ENCODE assay signal across 14 cellular contexts in the genomic region with DNA sequence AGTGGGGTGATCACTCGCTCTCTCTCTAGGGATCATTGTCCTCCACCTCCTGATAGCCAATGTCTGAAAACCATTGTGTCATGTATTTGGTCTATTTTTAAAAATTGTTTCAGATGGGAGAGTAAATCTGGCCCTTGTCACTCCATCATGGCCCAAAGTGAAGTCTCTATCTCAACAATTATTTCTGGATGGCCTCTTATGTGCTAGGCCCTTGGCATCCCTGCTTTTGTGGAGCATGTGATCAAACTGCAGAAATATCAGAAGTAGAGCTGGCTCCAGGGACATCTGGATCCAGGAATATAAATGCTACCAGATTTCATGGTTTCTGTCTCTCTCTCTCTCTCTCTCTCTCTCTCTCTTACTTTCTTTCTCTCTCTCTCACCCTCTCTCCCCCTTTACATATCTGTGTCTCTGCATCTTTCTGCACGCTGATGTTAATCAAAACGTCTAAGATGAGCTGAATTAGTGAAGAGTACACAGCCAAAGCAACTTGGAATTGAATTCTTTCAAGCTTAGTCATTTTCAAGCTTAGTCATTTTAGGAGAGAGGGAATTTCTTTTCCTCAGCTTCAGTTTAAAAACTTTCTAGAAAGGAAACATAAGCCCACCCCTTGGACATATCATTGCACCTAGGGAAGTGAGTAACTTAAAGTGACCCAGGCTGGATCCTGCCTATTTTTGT. TPM values are rescaled to one million over a fixed set of nuclear protein-coding genes. Genes with fewer than 3 reads are reported as not detected.
DNase-seq lines count a peak whose midpoint lies in the region; ATAC-seq, FAIRE-seq and TF ChIP-seq lines count a peak whose summit lies in the region.
"Had no signal": no experiment of that assay in that cellular context is flagged by ENCODE, and none has a peak within 500 bp of the region (broad histone marks: within the 10 kb centered on the region; RNA-seq: fewer than 3 reads in every experiment).

No MANE protein-coding gene starts in this region.

- TF ChIP-seq CTCF in AG09319 (IDR thresholded peaks at IDR 0.05; ENCODE audit: low read depth, low read length) (no peak), endothelial cell of umbilical vein (IDR thresholded peaks at IDR 0.05; ENCODE audit: extremely low read depth in 1 of 2, insufficient read depth in 1 of 2, low read depth in 1 of 2, low read length in 2 of 2) (no peak), liver (IDR thresholded peaks at IDR 0.05; ENCODE audit: low read depth, low read length, missing input control) (no peak)

- no peaks in the 10 kb centered on the region for H3K79me2 ChIP-seq in endothelial cell of umbilical vein (ENCODE audit: control insufficient read depth, insufficient read depth, low read length)

- no peak overlapping the region for H2AFZ ChIP-seq in endothelial cell of umbilical vein (ENCODE audit: low read depth, low read length)

- H3K9me3 ChIP-seq in endothelial cell of umbilical vein (replicated peaks; ENCODE audit: control insufficient read depth, insufficient read depth, low read length) (no peaks in the 10 kb centered on the region), liver (ENCODE audit: control insufficient read depth in 4 of 4, low read length in 3 of 4) (no peaks in the 10 kb centered on the region)
- H3K9me3 ChIP-seq: ascending aorta; BLaER1 treated with 17β-estradiol and CSF1 and Interleukin-3, amounts not matched to agents 10 nM and 100 nM had no signal

- intact Hi-C loops in endothelial cell of umbilical vein (cut with micrococcal nuclease) = no loop called here

- peak; percentile 67 for DNase-seq in AG09319 (ENCODE audit: extremely low read depth, low read depth)
- DNase-seq in HTR-8/SVneo (ENCODE audit: insufficient read length, low spot score) = peak; percentile 31
- no peak for DNase-seq in endothelial cell of umbilical vein (ENCODE audit: low read depth, low spot score)
- DNase-seq in iPS-NIHi7 (ENCODE audit: extremely low spot score) = no peak
- no peak for DNase-seq in NOMO-1 treated with DMSO at 0.1 percent for 48 hours (lab: John Stamatoyannopoulos, UW; ENCODE audit: unreplicated experiment)
- DNase-seq: activated CD8-positive, alpha-beta memory T cell treated with anti-CD3 and anti-CD28 coated beads, Interleukin-2, amount 50 U/mL, for 4 hours; islet precursor cell; MG63; natural killer cell had no signal

- FAIRE-seq in HTR-8/SVneo (lab: Jason Lieb, UNC) = no peak
- no peak for FAIRE-seq in endothelial cell of umbilical vein (lab: Jason Lieb, UNC)

- TF ChIP-seq RAD21 in liver (IDR thresholded peaks at IDR 0.05) = no peak

- whole genome bisulfite sequencing in liver = 89% methylated on average over 3 of the region's 3 CpGs

- ATAC-seq in HG03354 (IDR thresholded peaks at IDR 0.05; ENCODE audit: poor library complexity, severe bottlenecking, unreplicated experiment) (no peak), HG02623 (IDR thresholded peaks at IDR 0.05; ENCODE audit: unreplicated experiment) (no peak)
- ATAC-seq: natural killer cell had no signal

- dilution Hi-C loops in endothelial cell of umbilical vein (cut with MboI; ENCODE audit: extremely low pct_ligation_motif_present, low sequenced_read_pairs) = no loop called here

- CTCF ChIA-PET in endothelial cell of umbilical vein (lab: Charles Lee) = interaction anchor here (0.7 to 2.2 kb wide), 4 partner anchors 11 to 228 kb away, joined by 3 to 11 read pairs (median 6); no protein-coding TSS in a partner anchor

- no peaks in the 10 kb centered on the region for H3K9me1 ChIP-seq in endothelial cell of umbilical vein (replicated peaks; ENCODE audit: control insufficient read depth, extremely low read depth, insufficient read depth, low read length)

- POLR2A ChIA-PET in endothelial cell of umbilical vein (lab: Charles Lee) = interaction anchor here (0.6 kb wide), 1 partner anchor 178 kb away, joined by 3 read pairs; no protein-coding TSS in a partner anchor

- no peak for TF ChIP-seq POLR2A in endothelial cell of umbilical vein (IDR thresholded peaks at IDR 0.05; ENCODE audit: low read depth, low read length)

- no peak overlapping the region for H3K4me2 ChIP-seq in endothelial cell of umbilical vein (ENCODE audit: insufficient read depth, low read length)
- H3K4me2 ChIP-seq: BLaER1 treated with 17β-estradiol and CSF1 and Interleukin-3, amounts not matched to agents 10 nM and 100 nM had no signal

- no TSS peak for BruUV-seq in endothelial cell of umbilical vein (replicated peaks; lab: Mats Ljungman, UMichigan)

- no peaks in the 10 kb centered on the region for H4K20me1 ChIP-seq in endothelial cell of umbilical vein (replicated peaks; ENCODE audit: control insufficient read depth, extremely low read depth, insufficient read depth, low read length)
- H4K20me1 ChIP-seq: BLaER1 treated with 17β-estradiol and CSF1 and Interleukin-3, amounts not matched to agents 10 nM and 100 nM had no signal

- H3K4me3 ChIP-seq in endothelial cell of umbilical vein (replicated peaks in 1 of 3; ENCODE audit: insufficient read depth in 1 of 3, low read depth in 1 of 3, low read length in 3 of 3) = no peak overlapping the region
- no peak overlapping the region for H3K4me3 ChIP-seq in liver (ENCODE audit: low read depth in 1 of 3, low read length in 3 of 3)
- H3K4me3 ChIP-seq: ascending aorta; BLaER1 treated with 17β-estradiol and CSF1 and Interleukin-3, amounts not matched to agents 10 nM and 100 nM; MG63 had no signal

- no peak overlapping the region for H3K9ac ChIP-seq in endothelial cell of umbilical vein (replicated peaks; ENCODE audit: extremely low read depth, insufficient read depth, low read length)
- no peak overlapping the region for H3K9ac ChIP-seq in liver (ENCODE audit: low read depth in 1 of 2, low read length in 2 of 2)
- H3K9ac ChIP-seq: BLaER1 treated with 17β-estradiol and CSF1 and Interleukin-3, amounts not matched to agents 10 nM and 100 nM had no signal

- H3K36me3 ChIP-seq in endothelial cell of umbilical vein (ENCODE audit: control insufficient read depth in 2 of 2, extremely low read depth in 1 of 2, insufficient read depth in 2 of 2, low read length in 2 of 2) (no peaks in the 10 kb centered on the region), liver (ENCODE audit: control insufficient read depth in 4 of 4, insufficient read depth in 3 of 4, low read depth in 1 of 4, low read length in 3 of 4) (no peaks in the 10 kb centered on the region)
- H3K36me3 ChIP-seq: ascending aorta; BLaER1 treated with 17β-estradiol and CSF1 and Interleukin-3, amounts not matched to agents 10 nM and 100 nM; MG63 had no signal

- H3K4me1 ChIP-seq in endothelial cell of umbilical vein (ENCODE audit: control insufficient read depth, extremely low read depth, insufficient read depth, low read length) (no peaks in the 10 kb centered on the region), liver (ENCODE audit: control insufficient read depth in 4 of 4, insufficient read depth in 4 of 4, low read length in 3 of 4) (peaks cover 2 to 16% (median 4%) of the 10 kb centered on the region in 4 donors)
- H3K4me1 ChIP-seq: BLaER1 treated with 17β-estradiol and CSF1 and Interleukin-3, amounts not matched to agents 10 nM and 100 nM had no signal

- H3K27me3 ChIP-seq in endothelial cell of umbilical vein (ENCODE audit: control insufficient read depth in 2 of 2, insufficient read depth in 2 of 2, low read length in 2 of 2) (peaks cover 0 to 6% of the 10 kb centered on the region in 2 experiments), liver (ENCODE audit: control insufficient read depth in 4 of 4, insufficient read depth in 4 of 4, low read length in 3 of 4) (no peaks in the 10 kb centered on the region)
- H3K27me3 ChIP-seq: ascending aorta; BLaER1 treated with 17β-estradiol and CSF1 and Interleukin-3, amounts not matched to agents 10 nM and 100 nM; MG63 had no signal

- H3K27ac ChIP-seq in endothelial cell of umbilical vein (ENCODE audit: insufficient read depth, low read depth, low read length) = no peak overlapping the region
- no peak overlapping the region for H3K27ac ChIP-seq in liver (ENCODE audit: low read depth in 1 of 2, low read length in 2 of 2)
- H3K27ac ChIP-seq: BLaER1 treated with 17β-estradiol and CSF1 and Interleukin-3, amounts not matched to agents 10 nM and 100 nM had no signal

TF ChIP-seq in endothelial cell of umbilical vein, 7 proteins besides CTCF, POLR2A, EP300 and RAD21:
- TF ChIP-seq POLR2AphosphoS5 (IDR thresholded peaks at IDR 0.05; ENCODE audit: insufficient read depth, low read depth, low read length) (no peak), GATA2 (IDR thresholded peaks at IDR 0.05; ENCODE audit: insufficient read depth, insufficient read length, low read depth, low read length) (no peak), MYC (IDR thresholded peaks at IDR 0.05; ENCODE audit: low read depth, low read length) (no peak), FOS (IDR thresholded peaks at IDR 0.05; ENCODE audit: borderline replicate concordance, insufficient read depth, low read length) (peak; percentile 26)
TF ChIP-seq in endothelial cell of umbilical vein: peak in this region for 1.

RNA-seq across cellular contexts. Expression of gene DOCK7, which starts 47.4 kb away (rescaled TPM):
- 31.9 and 38.8 TPM in 2 replicates for total RNA-seq in endothelial cell of umbilical vein
- 8.5 and 9.4 TPM in 2 replicates for polyA plus RNA-seq in endothelial cell of umbilical vein
- polyA plus RNA-seq in endothelial cell of umbilical vein (2011; cell fraction: cytosol; rRNA removed) = 9.3 and 10.2 TPM in 2 replicates
- 24.6 and 27.4 TPM in 2 replicates for polyA plus RNA-seq in endothelial cell of umbilical vein (2011; cell fraction: nucleus; rRNA removed)
- 38.5 and 44.8 TPM in 2 replicates for polyA plus RNA-seq in endothelial cell of umbilical vein (2012)
- 77.4 and 90.9 TPM in 2 replicates for polyA minus RNA-seq in endothelial cell of umbilical vein
- polyA minus RNA-seq in endothelial cell of umbilical vein (2011; cell fraction: cytosol; rRNA and poly(A)+ RNA removed) = 15.0 TPM
- 101 and 158 TPM in 2 replicates for polyA minus RNA-seq in endothelial cell of umbilical vein (2011; cell fraction: nucleus; rRNA and poly(A)+ RNA removed)
- total RNA-seq in liver = 10 to 100 TPM; 27.9 to 35.1 TPM
- 10 to 100 TPM in 1 of 2 donors, 1 to 10 TPM in 1; 5.6 to 15.5 TPM for polyA plus RNA-seq in liver

RNA-seq across cellular contexts. Expression of gene ATG4C, which starts 48.3 kb away (rescaled TPM):
- total RNA-seq in endothelial cell of umbilical vein (9.5 and 11.8 TPM in 2 replicates), liver (1 to 10 TPM; 5.6 to 8.4 TPM)
- polyA plus RNA-seq in endothelial cell of umbilical vein (1.7 and 2.8 TPM in 2 replicates), liver (1 to 10 TPM; 3.8 to 4.8 TPM)
- 4.6 and 5.3 TPM in 2 replicates for polyA plus RNA-seq in endothelial cell of umbilical vein (2011; cell fraction: cytosol; rRNA removed)
- 3.7 and 5.4 TPM in 2 replicates for polyA plus RNA-seq in endothelial cell of umbilical vein (2011; cell fraction: nucleus; rRNA removed)
- polyA plus RNA-seq in endothelial cell of umbilical vein (2012) = 8.3 and 9.1 TPM in 2 replicates
- polyA minus RNA-seq in endothelial cell of umbilical vein = 3.6 and 8.9 TPM in 2 replicates
- polyA minus RNA-seq in endothelial cell of umbilical vein (2011; cell fraction: cytosol; rRNA and poly(A)+ RNA removed) = 6.5 TPM
- polyA minus RNA-seq in endothelial cell of umbilical vein (2011; cell fraction: nucleus; rRNA and poly(A)+ RNA removed) = 5.0 and 6.2 TPM in 2 replicates

Comparison
In these comparisons a context has a peak if more than half of its experiments do, and no peak if none do; other contexts are left out.
1. DNase-seq: peak in AG09319 (single experiment) and HTR-8/SVneo (single experiment); none in endothelial cell of umbilical vein (single experiment), iPS-NIHi7 (single experiment) and NOMO-1 treated with DMSO at 0.1 percent for 48 hours (single experiment).